ENCODE assay signal across 14 cellular contexts in genomic region chr1:188140958-188141357, GRCh38.
"Had no signal": no experiment of that assay in that cellular context is flagged by ENCODE, and none has a peak within 500 bp of the region (broad histone marks: within the 10 kb centered on the region; RNA-seq: fewer than 3 reads in every experiment).

No MANE protein-coding gene starts in this region.

- H3K27me3 ChIP-seq: gastroesophageal sphincter, transverse colon, vagina had no signal

- ATAC-seq: gastroesophageal sphincter, left colon, right cardiac atrium had no signal

- H3K36me3 ChIP-seq: gastroesophageal sphincter, transverse colon, vagina had no signal

- H3K9me3 ChIP-seq: gastroesophageal sphincter, transverse colon, vagina had no signal

- H3K4me1 ChIP-seq: gastroesophageal sphincter, transverse colon, vagina had no signal

- H3K4me3 ChIP-seq: gastroesophageal sphincter, lung, transverse colon, vagina had no signal

- H3K27ac ChIP-seq: gastroesophageal sphincter, transverse colon, vagina had no signal

- DNase-seq: activated CD4-positive, alpha-beta T cell treated with anti-CD3 and anti-CD28 coated beads, Interleukin-2, amount 50 U/mL, for 4 hours; activated CD4-positive, CD25-positive, alpha-beta regulatory T cell treated with anti-CD3 and anti-CD28 coated beads, Interleukin-2, amount 50 U/mL, for 72 hours; activated naive CD4-positive, alpha-beta T cell treated with anti-CD3 and anti-CD28 coated beads for 36 hours; dermis blood vessel endothelial cell; left colon; right cardiac atrium; small intestine; stimulated activated CD4-positive, alpha-beta T cell treated with anti-CD3 and anti-CD28 coated beads, Interleukin-4, amount 100 ng/mL, for 4 hours; stimulated activated CD8-positive, alpha-beta memory T cell treated with anti-CD3 and anti-CD28 coated beads, Interleukin-4, amount 100 ng/mL, for 48 hours; stimulated activated naive CD4-positive, alpha-beta T cell treated with Interleukin-2 at 50 U/mL for 16 hours; transverse colon had no signal
